Comparison of ENCODE assay signal across 28 cellular contexts in genomic region chr2:119385465-119385864, GRCh38. TPM values are rescaled to one million over a fixed set of nuclear protein-coding genes. Genes with fewer than 3 reads are reported as not detected.
"Had no signal": no experiment of that assay in that cellular context is flagged by ENCODE, and none has a peak within 500 bp of the region (broad histone marks: within the 10 kb centered on the region; RNA-seq: fewer than 3 reads in every experiment).

No MANE protein-coding gene starts in this region.

- H3K36me3 ChIP-seq: brain microvascular endothelial cell, esophagus muscularis mucosa, gastrocnemius medialis, heart left ventricle had no signal

- H3K9me3 Mint-ChIP-seq: activated CD4-positive, alpha-beta T cell treated with anti-CD3 and anti-CD28 coated beads, Interleukin-2, amount 10 ng/mL, durations not matched to agents 7 days and 5 days; activated CD8-positive, alpha-beta T cell treated with anti-CD3 and anti-CD28 coated beads for 36 hours; activated T-cell treated with anti-CD3 and anti-CD28 coated beads, Interleukin-2, amount 50 U/mL, for 4 hours; effector memory CD8-positive, alpha-beta T cell; WTC11 had no signal

- DNase-seq: activated CD4-positive, alpha-beta T cell treated with anti-CD3 and anti-CD28 coated beads for 1 hour; activated CD4-positive, alpha-beta T cell treated with anti-CD3 and anti-CD28 coated beads for 4 hours; activated CD4-positive, alpha-beta T cell treated with anti-CD3 and anti-CD28 coated beads, Interleukin-2, amount 10 ng/mL, durations not matched to agents 7 days and 5 days; activated CD4-positive, alpha-beta T cell treated with anti-CD3 and anti-CD28 coated beads, Interleukin-2, amount 50 U/mL, for 4 hours; activated CD8-positive, alpha-beta T cell treated with anti-CD3 and anti-CD28 coated beads for 36 hours; activated effector memory CD4-positive, alpha-beta T cell treated with Interleukin-2 at 50 U/mL for 16 hours; activated gamma-delta T cell treated with Interleukin-2 at 50 U/mL for 16 hours; activated naive CD4-positive, alpha-beta T cell treated with anti-CD3 and anti-CD28 coated beads, Interleukin-2, amount 50 U/mL, for 16 hours; activated naive CD4-positive, alpha-beta T cell treated with Interleukin-2 at 50 U/mL for 16 hours; activated T-cell treated with anti-CD3 and anti-CD28 coated beads, Interleukin-2, amount 50 U/mL, for 4 hours; amniotic stem cell; anterior cingulate cortex; brain microvascular endothelial cell; caudate nucleus; cortex of kidney; dermis blood vessel endothelial cell; effector CD4-positive, alpha-beta T cell; effector memory CD8-positive, alpha-beta T cell; erythroblast; foreskin keratinocyte; gastrocnemius medialis; glutamatergic neuron; heart left ventricle; T-helper 2 cell had no signal

- H3K27ac Mint-ChIP-seq: activated CD4-positive, alpha-beta T cell treated with anti-CD3 and anti-CD28 coated beads, Interleukin-2, amount 10 ng/mL, durations not matched to agents 7 days and 5 days; activated CD8-positive, alpha-beta T cell treated with anti-CD3 and anti-CD28 coated beads for 36 hours; activated naive CD8-positive, alpha-beta T cell; activated T-helper 17 cell treated with anti-CD3 and anti-CD28 coated beads, Interleukin-2, amount 50 U/mL, for 72 hours; effector memory CD8-positive, alpha-beta T cell; WTC11 had no signal

- H3K27ac ChIP-seq: brain microvascular endothelial cell, esophagus muscularis mucosa, foreskin keratinocyte, gastrocnemius medialis, heart left ventricle had no signal

- H3K4me3 Mint-ChIP-seq: activated CD4-positive, alpha-beta T cell treated with anti-CD3 and anti-CD28 coated beads, Interleukin-2, amount 10 ng/mL, durations not matched to agents 7 days and 5 days; activated CD8-positive, alpha-beta T cell treated with anti-CD3 and anti-CD28 coated beads for 36 hours; activated naive CD8-positive, alpha-beta T cell; activated T-cell treated with anti-CD3 and anti-CD28 coated beads, Interleukin-2, amount 50 U/mL, for 4 hours; activated T-helper 17 cell treated with anti-CD3 and anti-CD28 coated beads, Interleukin-2, amount 50 U/mL, for 72 hours; effector memory CD8-positive, alpha-beta T cell; WTC11 had no signal

- ATAC-seq: activated CD8-positive, alpha-beta T cell treated with anti-CD3 and anti-CD28 coated beads for 36 hours; activated T-cell treated with anti-CD3 and anti-CD28 coated beads, Interleukin-2, amount 50 U/mL, for 4 hours; activated T-helper 17 cell treated with anti-CD3 and anti-CD28 coated beads, Interleukin-2, amount 50 U/mL, for 72 hours; effector memory CD8-positive, alpha-beta T cell; foreskin keratinocyte; gastrocnemius medialis; heart left ventricle; WTC11 had no signal

- H3K4me3 ChIP-seq: esophagus muscularis mucosa, gastrocnemius medialis, heart left ventricle had no signal

- H3K27me3 ChIP-seq: brain microvascular endothelial cell, esophagus muscularis mucosa, foreskin keratinocyte, gastrocnemius medialis, heart left ventricle had no signal

- H3K9me3 ChIP-seq: esophagus muscularis mucosa, gastrocnemius medialis, heart left ventricle had no signal

- H3K36me3 Mint-ChIP-seq: activated naive CD8-positive, alpha-beta T cell; WTC11 had no signal

- H3K27me3 Mint-ChIP-seq: activated naive CD8-positive, alpha-beta T cell had no signal

RNA-seq across cellular contexts. Expression of gene TMEM37, which starts 46.2 kb away (rescaled TPM):
- total RNA-seq: activated CD4-positive, alpha-beta T cell treated with anti-CD3 and anti-CD28 coated beads, Interleukin-2, amount 10 ng/mL, durations not matched to agents 7 days and 5 days; activated CD8-positive, alpha-beta T cell treated with anti-CD3 and anti-CD28 coated beads for 36 hours; activated T-helper 17 cell treated with anti-CD3 and anti-CD28 coated beads, Interleukin-2, amount 50 U/mL, for 72 hours had no signal
